Comparison of ENCODE assay signal across 8 cellular contexts in the genomic region with DNA sequence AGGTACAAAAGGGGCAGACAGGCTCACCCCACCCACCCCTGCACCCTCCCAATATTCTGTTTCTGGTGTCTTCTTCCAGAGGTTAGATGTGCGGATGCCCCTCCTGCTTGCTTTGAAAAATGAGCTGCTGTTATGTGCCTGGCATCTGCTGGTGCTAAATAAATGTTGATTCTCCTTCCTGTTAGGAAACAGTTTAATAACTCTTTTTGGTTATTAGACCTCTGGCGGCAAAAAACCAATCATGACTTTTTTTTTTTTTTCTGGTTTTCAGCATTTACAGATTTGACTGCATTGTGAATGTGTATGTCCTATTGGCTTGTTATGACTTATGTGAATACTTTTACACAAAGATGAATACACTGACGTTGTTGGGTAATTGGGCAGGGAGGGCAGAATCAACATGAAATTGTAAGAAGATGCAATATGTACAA. TPM values are rescaled to one million over a fixed set of nuclear protein-coding genes. Genes with fewer than 3 reads are reported as not detected.
DNase-seq lines count a peak whose midpoint lies in the region; ATAC-seq lines count a peak whose summit lies in the region.

No MANE protein-coding gene starts in this region.

- no peaks in the 10 kb centered on the region for H3K9me3 Mint-ChIP-seq in activated CD4-positive, alpha-beta T cell treated with anti-CD3 and anti-CD28 coated beads, Interleukin-2, amount 10 ng/mL, durations not matched to agents 24 days and 14 days

- peak overlapping the region; percentile 66 for H3K4me3 ChIP-seq in skeletal muscle cell (ENCODE audit: low read depth, low read length)

- no peaks in the 10 kb centered on the region for H3K27me3 Mint-ChIP-seq in activated CD4-positive, alpha-beta T cell treated with anti-CD3 and anti-CD28 coated beads, Interleukin-2, amount 10 ng/mL, durations not matched to agents 24 days and 14 days
- H3K27me3 Mint-ChIP-seq in T-helper 17 cell = no peaks in the 10 kb centered on the region

- peaks cover 21% of the 10 kb centered on the region for H3K36me3 Mint-ChIP-seq in activated CD4-positive, alpha-beta T cell treated with anti-CD3 and anti-CD28 coated beads, Interleukin-2, amount 10 ng/mL, durations not matched to agents 24 days and 14 days (ENCODE audit: low read depth)
- H3K36me3 Mint-ChIP-seq in T-helper 17 cell (ENCODE audit: low read depth) = no peaks in the 10 kb centered on the region

- ATAC-seq in T-helper 17 cell = no peak

- DNase-seq in activated CD4-positive, alpha-beta T cell treated with anti-CD3 and anti-CD28 coated beads, Interleukin-2, amount 10 ng/mL, durations not matched to agents 24 days and 14 days = peak; percentile 73
- no peak for DNase-seq in activated CD4-positive, alpha-beta T cell treated with anti-CD3 and anti-CD28 coated beads, Interleukin-2, amount 50 U/mL, for 48 hours
- no peak for DNase-seq in T-helper 17 cell
- peak; percentile 25 for DNase-seq in fibroblast of peridontal ligament (ENCODE audit: extremely low read depth)
- DNase-seq in skeletal muscle cell (ENCODE audit: low read depth) = no peak
- no peak for DNase-seq in SHP77 treated with DMSO at 0.1 percent for 48 hours (lab: John Stamatoyannopoulos, UW)
- no peak for DNase-seq in NCI-H1105 treated with DMSO at 0.1 percent for 48 hours (lab: John Stamatoyannopoulos, UW)
- DNase-seq in kidney glomerular epithelial cell (lab: John Stamatoyannopoulos, UW) = no peak

- H3K9me3 ChIP-seq in T-helper 17 cell (ENCODE audit: control insufficient read depth, low read length, poor library complexity, severe bottlenecking) = no peaks in the 10 kb centered on the region

- H3K4me1 Mint-ChIP-seq in activated CD4-positive, alpha-beta T cell treated with anti-CD3 and anti-CD28 coated beads, Interleukin-2, amount 10 ng/mL, durations not matched to agents 24 days and 14 days = peaks cover 56% of the 10 kb centered on the region
- H3K4me1 Mint-ChIP-seq in T-helper 17 cell = peaks cover 45% of the 10 kb centered on the region

- peak overlapping the region; percentile 89 for H3K27ac Mint-ChIP-seq in activated CD4-positive, alpha-beta T cell treated with anti-CD3 and anti-CD28 coated beads, Interleukin-2, amount 10 ng/mL, durations not matched to agents 24 days and 14 days
- peak overlapping the region; percentile 95 for H3K27ac Mint-ChIP-seq in T-helper 17 cell

- peak overlapping the region; percentile 89 for H3K4me3 Mint-ChIP-seq in activated CD4-positive, alpha-beta T cell treated with anti-CD3 and anti-CD28 coated beads, Interleukin-2, amount 10 ng/mL, durations not matched to agents 24 days and 14 days
- peak overlapping the region; percentile 94 for H3K4me3 Mint-ChIP-seq in T-helper 17 cell

- intact Hi-C loops in activated CD4-positive, alpha-beta T cell treated with anti-CD3 and anti-CD28 coated beads, Interleukin-2, amount 10 ng/mL, durations not matched to agents 24 days and 14 days (cut with micrococcal nuclease) = loop anchor here (2.0 to 5.0 kb wide), 5 partner anchors 36 to 306 kb away; no protein-coding TSS in a partner anchor

RNA-seq across cellular contexts. Expression of a gene that starts 13.6 kb away (rescaled TPM):
- total RNA-seq in activated CD4-positive, alpha-beta T cell treated with anti-CD3 and anti-CD28 coated beads, Interleukin-2, amount 10 ng/mL, durations not matched to agents 24 days and 14 days = 25.9 and 26.9 TPM in 2 replicates
- total RNA-seq in T-helper 17 cell = 10 to 100 TPM; 25.6 to 30.2 TPM

RNA-seq across cellular contexts. Expression of a gene that starts 16.2 kb away (rescaled TPM):
- 40.4 and 41.9 TPM in 2 replicates for total RNA-seq in activated CD4-positive, alpha-beta T cell treated with anti-CD3 and anti-CD28 coated beads, Interleukin-2, amount 10 ng/mL, durations not matched to agents 24 days and 14 days
- 10 to 100 TPM; 34.3 to 44.4 TPM for total RNA-seq in T-helper 17 cell

Comparison
In these comparisons a context has a peak if more than half of its experiments do, and no peak if none do; other contexts are left out.
1. DNase-seq: peak in activated CD4-positive, alpha-beta T cell treated with anti-CD3 and anti-CD28 coated beads, Interleukin-2, amount 10 ng/mL, durations not matched to agents 24 days and 14 days (single experiment) and fibroblast of peridontal ligament (single experiment); none in activated CD4-positive, alpha-beta T cell treated with anti-CD3 and anti-CD28 coated beads, Interleukin-2, amount 50 U/mL, for 48 hours (0 of 2), T-helper 17 cell (0 of 3), skeletal muscle cell (single experiment), SHP77 treated with DMSO at 0.1 percent for 48 hours (single experiment), NCI-H1105 treated with DMSO at 0.1 percent for 48 hours (single experiment) and kidney glomerular epithelial cell (single experiment).